ENCODE assay signal across 1 cellular context in the genomic region with DNA sequence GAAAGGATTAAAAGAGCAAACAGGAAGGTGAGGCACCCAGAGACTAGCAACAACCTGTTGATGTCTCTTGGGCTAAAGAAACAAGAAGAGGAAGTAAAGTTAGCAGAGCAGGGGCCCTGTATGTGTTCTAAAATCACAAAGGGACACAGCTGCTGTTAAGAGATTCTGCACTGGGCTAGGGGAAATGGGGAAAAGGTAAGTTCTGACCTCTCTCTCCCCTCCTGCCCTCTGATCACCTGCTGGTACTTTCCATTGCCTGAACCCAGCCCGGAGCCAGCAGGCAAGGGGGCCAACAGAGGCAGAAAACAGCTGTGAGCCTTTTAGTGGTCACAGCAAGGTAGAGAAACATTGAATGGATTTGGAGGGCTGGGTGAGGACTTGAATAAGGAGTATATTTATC.
TF ChIP-seq lines count a peak whose summit lies in the region.

No MANE protein-coding gene starts in this region.

TF ChIP-seq in HepG2, 621 proteins besides CTCF, POLR2A, EP300 and RAD21 (continued from another document):
- TF ChIP-seq KDM4B (CRISPR knock-in tag; IDR thresholded peaks at IDR 0.05), result no peak
